ENCODE assay signal across 16 cellular contexts in the genomic region with DNA sequence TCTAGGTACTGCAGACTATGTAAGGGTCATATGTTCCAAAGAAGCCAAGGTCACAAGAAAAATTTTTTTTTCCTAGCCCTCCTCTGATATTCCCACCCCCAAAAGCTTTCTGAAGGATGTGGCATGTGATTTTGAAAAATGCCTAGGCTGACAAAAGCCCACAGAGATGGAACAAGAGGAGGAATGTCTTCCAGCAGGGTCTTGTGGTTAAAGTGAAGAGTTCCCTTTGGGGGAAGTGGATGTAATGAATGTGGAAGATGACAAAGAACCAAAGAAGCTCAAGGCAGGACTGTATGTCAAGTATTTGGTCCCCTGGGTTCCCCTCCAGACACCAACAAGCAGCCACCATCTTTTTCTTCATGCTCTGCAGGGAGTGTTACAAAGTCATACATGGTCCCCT.
DNase-seq lines count a peak whose midpoint lies in the region; FAIRE-seq and TF ChIP-seq lines count a peak whose summit lies in the region.
"Had no signal": no experiment of that assay in that cellular context is flagged by ENCODE, and none has a peak within 500 bp of the region (broad histone marks: within the 10 kb centered on the region; RNA-seq: fewer than 3 reads in every experiment).

No MANE protein-coding gene starts in this region.

- FAIRE-seq in GM19239 (lab: Jason Lieb, UNC): peak; percentile 61
- FAIRE-seq: G401.6, GM12892 had no signal

- no peaks in the 10 kb centered on the region for H3K4me1 ChIP-seq in thyroid gland

- DNase-seq in COLO829 (ENCODE audit: low spot score) (peak; percentile 16), GM19239 (ENCODE audit: insufficient read length, low spot score) (no peak), foreskin melanocyte (peak; percentile 55), thyroid gland (no peak), SHP77 (lab: John Stamatoyannopoulos, UW) (no peak), MV-4-11 (lab: John Stamatoyannopoulos, UW) (no peak)
- DNase-seq: Calu3; CD4-positive, alpha-beta T cell; CD8-positive, alpha-beta memory T cell; COR-L47; DMS53; DMS79 treated with DMSO at 0.1 percent for 48 hours; H9 had no signal

- H3K9me3 ChIP-seq in thyroid gland: no peaks in the 10 kb centered on the region

- no peak overlapping the region for H3K27ac ChIP-seq in thyroid gland

- no peaks in the 10 kb centered on the region for H3K36me3 ChIP-seq in thyroid gland

- no peak for TF ChIP-seq POLR2A in thyroid gland (IDR thresholded peaks at IDR 0.05)

- no peaks in the 10 kb centered on the region for H3K27me3 ChIP-seq in thyroid gland

- intact Hi-C loops in thyroid gland (cut with DNase I): no loop called here

- H3K4me3 ChIP-seq in thyroid gland (replicated peaks in 1 of 3): no peak overlapping the region
- H3K4me3 ChIP-seq: GM23338 had no signal

- TF ChIP-seq CTCF in thyroid gland (IDR thresholded peaks at IDR 0.05): no peak

Comparison
In these comparisons a context has a peak if more than half of its experiments do, and no peak if none do; other contexts are left out.
1. DNase-seq: peak in COLO829 (single experiment) and foreskin melanocyte (single experiment); none in GM19239 (single experiment), thyroid gland (0 of 2), SHP77 (0 of 2) and MV-4-11 (single experiment).